Comparison of ENCODE assay signal across 8 cellular contexts in genomic region chr14:34331728-34332623, GRCh38.
DNase-seq lines count a peak whose midpoint lies in the region; ATAC-seq and TF ChIP-seq lines count a peak whose summit lies in the region.

No MANE protein-coding gene starts in this region.

- POLR2A ChIA-PET in activated CD8-positive, alpha-beta T cell treated with anti-CD3 and anti-CD28 coated beads, Interleukin-2, amount 10 ng/mL, durations not matched to agents 7 days and 5 days (lab: Charles Lee): no interaction called here

- H2AFZ ChIP-seq in neural cell (ENCODE audit: low read depth, low read length): no peak overlapping the region

- no peak for TF ChIP-seq POLR2A in testis (IDR thresholded peaks at IDR 0.05)

- TF ChIP-seq CTCF in epithelial cell of proximal tubule (conservative IDR thresholded peaks at IDR 0.05; ENCODE audit: low read depth, low read length) (peak; percentile 93), neural cell (IDR thresholded peaks at IDR 0.05; ENCODE audit: poor library complexity, severe bottlenecking) (peak; percentile 59), testis (IDR thresholded peaks at IDR 0.05) (peak; percentile 57 to 70 (median 65))

- H3K36me3 ChIP-seq in neural cell (ENCODE audit: insufficient read depth, low read length) (no peaks in the 10 kb centered on the region), testis (ENCODE audit: low read depth, missing control alignments) (no peaks in the 10 kb centered on the region)

- intact Hi-C loops in testis (cut with DNase I; ENCODE audit: low total_unique reads): no loop called here

- no peaks in the 10 kb centered on the region for H3F3A ChIP-seq in neural cell (ENCODE audit: insufficient read depth, low read length, poor library complexity, severe bottlenecking)

- no peaks in the 10 kb centered on the region for H3K36me3 Mint-ChIP-seq in activated CD8-positive, alpha-beta T cell treated with anti-CD3 and anti-CD28 coated beads, Interleukin-2, amount 10 ng/mL, durations not matched to agents 7 days and 5 days (ENCODE audit: low read depth)

- no peaks in the 10 kb centered on the region for H3K9me2 ChIP-seq in neural cell (ENCODE audit: insufficient read depth, low read length)

- ATAC-seq in GM19372 (IDR thresholded peaks at IDR 0.05; ENCODE audit: low read depth, unreplicated experiment) (peak; percentile 77), HG03442 (IDR thresholded peaks at IDR 0.05; ENCODE audit: unreplicated experiment) (peak; percentile 84)
- ATAC-seq in activated CD8-positive, alpha-beta T cell treated with anti-CD3 and anti-CD28 coated beads, Interleukin-2, amount 10 ng/mL, durations not matched to agents 7 days and 5 days: peak; percentile 90

- H3K4me3 Mint-ChIP-seq in activated CD8-positive, alpha-beta T cell treated with anti-CD3 and anti-CD28 coated beads, Interleukin-2, amount 10 ng/mL, durations not matched to agents 7 days and 5 days: no peak overlapping the region

- no peaks in the 10 kb centered on the region for H3K79me2 ChIP-seq in neural cell (replicated peaks; ENCODE audit: insufficient read depth, low read length)

- H3K27ac Mint-ChIP-seq in activated CD8-positive, alpha-beta T cell treated with anti-CD3 and anti-CD28 coated beads, Interleukin-2, amount 10 ng/mL, durations not matched to agents 7 days and 5 days: no peak overlapping the region

- no peaks in the 10 kb centered on the region for H3K4me1 ChIP-seq in testis

- no peaks in the 10 kb centered on the region for H3K27me3 Mint-ChIP-seq in activated CD8-positive, alpha-beta T cell treated with anti-CD3 and anti-CD28 coated beads, Interleukin-2, amount 10 ng/mL, durations not matched to agents 7 days and 5 days (ENCODE audit: low read depth)

- H3K4me2 ChIP-seq in neural cell (ENCODE audit: low read length): no peak overlapping the region

- no peak overlapping the region for H3K9ac ChIP-seq in neural cell (ENCODE audit: low read length)

- CTCF ChIA-PET in activated CD8-positive, alpha-beta T cell treated with anti-CD3 and anti-CD28 coated beads, Interleukin-2, amount 10 ng/mL, durations not matched to agents 7 days and 5 days (lab: Charles Lee): interaction anchor here (0.7 to 3.1 kb wide), 16 partner anchors 9 to 1735 kb away, joined by 3 to 16 read pairs (median 4); no protein-coding TSS in a partner anchor

- no peak overlapping the region for H3K4me3 ChIP-seq in epithelial cell of proximal tubule (ENCODE audit: low read depth, low read length)
- no peak overlapping the region for H3K4me3 ChIP-seq in neural cell (ENCODE audit: low read length)
- H3K4me3 ChIP-seq in testis: peak overlapping the region in 1 of 2 donors; percentile 1

- H4K20me1 ChIP-seq in neural cell (ENCODE audit: insufficient read depth): no peaks in the 10 kb centered on the region

- H3K27ac ChIP-seq in neural cell (ENCODE audit: low read length) (no peak overlapping the region), testis (no peak overlapping the region)

- DNase-seq in COLO668 (lab: John Stamatoyannopoulos, UW; ENCODE audit: unreplicated experiment): peak; percentile 82
- peak; percentile 38 for DNase-seq in NCI-H526 treated with DMSO at 0.1 percent for 48 hours (lab: John Stamatoyannopoulos, UW)
- peak; percentile 69 for DNase-seq in activated CD8-positive, alpha-beta T cell treated with anti-CD3 and anti-CD28 coated beads, Interleukin-2, amount 10 ng/mL, durations not matched to agents 7 days and 5 days
- no peak for DNase-seq in epithelial cell of proximal tubule (ENCODE audit: low read depth)
- DNase-seq in testis: peak; percentile 75

- H3K9me3 Mint-ChIP-seq in activated CD8-positive, alpha-beta T cell treated with anti-CD3 and anti-CD28 coated beads, Interleukin-2, amount 10 ng/mL, durations not matched to agents 7 days and 5 days (ENCODE audit: insufficient read depth): no peaks in the 10 kb centered on the region

- H3K27me3 ChIP-seq in neural cell (ENCODE audit: insufficient read depth, low read depth, low read length): no peaks in the 10 kb centered on the region
- no peaks in the 10 kb centered on the region for H3K27me3 ChIP-seq in testis

- peak; percentile 49 for TF ChIP-seq RAD21 in neural cell (conservative IDR thresholded peaks at IDR 0.05)

- H3K4me1 Mint-ChIP-seq in activated CD8-positive, alpha-beta T cell treated with anti-CD3 and anti-CD28 coated beads, Interleukin-2, amount 10 ng/mL, durations not matched to agents 7 days and 5 days (ENCODE audit: low read depth): peaks cover 8% of the 10 kb centered on the region

- 49% methylated on average over 9 of the region's 9 CpGs for WGBS in testis, 2 donors

- H3K9me3 ChIP-seq in neural cell (ENCODE audit: low read length): no peaks in the 10 kb centered on the region
- no peaks in the 10 kb centered on the region for H3K9me3 ChIP-seq in testis

- no peak for TF ChIP-seq EP300 in neural cell (conservative IDR thresholded peaks at IDR 0.05; ENCODE audit: poor library complexity, severe bottlenecking)

TF ChIP-seq in neural cell, 6 proteins besides CTCF, POLR2A, EP300 and RAD21:
- TF ChIP-seq TAF1 (IDR thresholded peaks at IDR 0.05; ENCODE audit: low read depth) (no peak), MXI1 (conservative IDR thresholded peaks at IDR 0.05; ENCODE audit: poor library complexity, severe bottlenecking) (no peak), POLR2AphosphoS5 (IDR thresholded peaks at IDR 0.05) (no peak), EZH2 (IDR thresholded peaks at IDR 0.05; ENCODE audit: borderline replicate concordance, insufficient read depth, low read length, poor library complexity, severe bottlenecking) (no peak), REST (IDR thresholded peaks at IDR 0.05; ENCODE audit: borderline replicate concordance) (no peak), SMC3 (conservative IDR thresholded peaks at IDR 0.05; ENCODE audit: poor library complexity) (peak; percentile 63)
